ENCODE assay signal across 13 cellular contexts in the genomic region with DNA sequence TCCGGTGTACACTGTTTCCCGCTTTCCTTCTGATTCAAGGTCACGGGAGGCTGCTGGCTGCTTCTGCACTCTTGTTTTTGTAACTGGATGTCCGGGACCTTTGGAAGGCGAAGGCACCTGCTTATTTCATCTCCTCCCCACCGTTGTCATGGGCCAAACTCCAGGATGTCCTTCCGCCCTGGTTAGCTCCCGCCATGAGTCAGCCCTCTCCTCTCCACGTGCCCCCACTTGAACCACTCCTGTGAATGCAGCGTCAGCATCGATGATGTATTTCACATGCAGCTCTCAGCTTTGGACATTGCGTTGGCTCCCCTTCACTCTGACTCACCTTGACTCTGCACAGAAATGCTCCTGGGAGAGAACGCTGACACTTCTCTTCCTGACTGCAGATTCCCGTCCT. TPM values are rescaled to one million over a fixed set of nuclear protein-coding genes. Genes with fewer than 3 reads are reported as not detected.
DNase-seq lines count a peak whose midpoint lies in the region; ATAC-seq and TF ChIP-seq lines count a peak whose summit lies in the region.
"Had no signal": no experiment of that assay in that cellular context is flagged by ENCODE, and none has a peak within 500 bp of the region (broad histone marks: within the 10 kb centered on the region; RNA-seq: fewer than 3 reads in every experiment).

No MANE protein-coding gene starts in this region.

- TF ChIP-seq CTCF in epithelial cell of esophagus (IDR thresholded peaks at IDR 0.05; ENCODE audit: insufficient read depth, low read depth, low read length, missing control alignments) (no peak), GM13977 (IDR thresholded peaks at IDR 0.05; ENCODE audit: extremely low read depth, insufficient read depth, missing control alignments) (no peak)

- in situ Hi-C loops in GM13977 (cut with MboI; ENCODE audit: low pct_unique_long_range_greater_than_20kb, low sequenced_read_pairs, unreplicated experiment): no loop called here

- ATAC-seq in HG03378 (IDR thresholded peaks at IDR 0.05; ENCODE audit: unreplicated experiment): no peak
- ATAC-seq: activated CD4-positive, alpha-beta T cell treated with anti-CD3 and anti-CD28 coated beads for 36 hours had no signal

- peak; percentile 49 for DNase-seq in HS-5 (ENCODE audit: low read depth)
- peak; percentile 98 for DNase-seq in epithelial cell of esophagus (ENCODE audit: low read depth)
- DNase-seq in skeletal muscle cell (ENCODE audit: low read depth): peak; percentile 31
- DNase-seq in GM13977 (ENCODE audit: low spot score): no peak
- no peak for DNase-seq in cortex of kidney (lab: John Stamatoyannopoulos, UW)
- DNase-seq: activated CD4-positive, alpha-beta T cell treated with anti-CD3 and anti-CD28 coated beads for 36 hours; activated naive CD4-positive, alpha-beta T cell; NCI-H1048; SJCRH30; stimulated activated CD4-positive, alpha-beta T cell treated with anti-CD3 and anti-CD28 coated beads, Interleukin-2, amount 100 ng/mL, for 24 hours had no signal

- no peak overlapping the region for H3K4me3 ChIP-seq in epithelial cell of esophagus (ENCODE audit: low read length)
- no peak overlapping the region for H3K4me3 ChIP-seq in skeletal muscle cell (ENCODE audit: low read depth, low read length)
- H3K4me3 ChIP-seq: SJCRH30 had no signal

TF ChIP-seq in PFSK-1, 5 proteins besides CTCF, POLR2A, EP300 and RAD21:
- TF ChIP-seq TAF1 (IDR thresholded peaks at IDR 0.05; ENCODE audit: borderline replicate concordance, insufficient read depth, low read length): no peak
- TF ChIP-seq POLR2AphosphoS5 (IDR thresholded peaks at IDR 0.05; ENCODE audit: low read depth, low read length): no peak
- TF ChIP-seq FOXP2 (optimal IDR thresholded peaks at IDR 0.05; ENCODE audit: borderline replicate concordance, extremely low read depth, extremely low read length, insufficient read depth): no peak
- TF ChIP-seq, protein P1, sequence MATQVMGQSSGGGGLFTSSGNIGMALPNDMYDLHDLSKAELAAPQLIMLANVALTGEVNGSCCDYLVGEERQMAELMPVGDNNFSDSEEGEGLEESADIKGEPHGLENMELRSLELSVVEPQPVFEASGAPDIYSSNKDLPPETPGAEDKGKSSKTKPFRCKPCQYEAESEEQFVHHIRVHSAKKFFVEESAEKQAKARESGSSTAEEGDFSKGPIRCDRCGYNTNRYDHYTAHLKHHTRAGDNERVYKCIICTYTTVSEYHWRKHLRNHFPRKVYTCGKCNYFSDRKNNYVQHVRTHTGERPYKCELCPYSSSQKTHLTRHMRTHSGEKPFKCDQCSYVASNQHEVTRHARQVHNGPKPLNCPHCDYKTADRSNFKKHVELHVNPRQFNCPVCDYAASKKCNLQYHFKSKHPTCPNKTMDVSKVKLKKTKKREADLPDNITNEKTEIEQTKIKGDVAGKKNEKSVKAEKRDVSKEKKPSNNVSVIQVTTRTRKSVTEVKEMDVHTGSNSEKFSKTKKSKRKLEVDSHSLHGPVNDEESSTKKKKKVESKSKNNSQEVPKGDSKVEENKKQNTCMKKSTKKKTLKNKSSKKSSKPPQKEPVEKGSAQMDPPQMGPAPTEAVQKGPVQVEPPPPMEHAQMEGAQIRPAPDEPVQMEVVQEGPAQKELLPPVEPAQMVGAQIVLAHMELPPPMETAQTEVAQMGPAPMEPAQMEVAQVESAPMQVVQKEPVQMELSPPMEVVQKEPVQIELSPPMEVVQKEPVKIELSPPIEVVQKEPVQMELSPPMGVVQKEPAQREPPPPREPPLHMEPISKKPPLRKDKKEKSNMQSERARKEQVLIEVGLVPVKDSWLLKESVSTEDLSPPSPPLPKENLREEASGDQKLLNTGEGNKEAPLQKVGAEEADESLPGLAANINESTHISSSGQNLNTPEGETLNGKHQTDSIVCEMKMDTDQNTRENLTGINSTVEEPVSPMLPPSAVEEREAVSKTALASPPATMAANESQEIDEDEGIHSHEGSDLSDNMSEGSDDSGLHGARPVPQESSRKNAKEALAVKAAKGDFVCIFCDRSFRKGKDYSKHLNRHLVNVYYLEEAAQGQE (IDR thresholded peaks at IDR 0.05; ENCODE audit: insufficient read depth in 1 of 2, low read depth in 2 of 2, low read length in 2 of 2): 0 out of 4 replicates have a peak, but pooled peaks of 1 of the 2 experiments have one; percentile 29
- peak; percentile 10; the same call in 1 of the 2 replicates for TF ChIP-seq SIN3A (IDR thresholded peaks at IDR 0.05; ENCODE audit: borderline replicate concordance, insufficient read depth, low read length)

RNA-seq across cellular contexts. Expression of gene GALP, which starts 5.5 kb away (rescaled TPM):
- polyA plus RNA-seq in PFSK-1 (2012; ENCODE audit: insufficient read length, low read depth): not detected
- polyA plus RNA-seq: neural cell had no signal

RNA-seq across cellular contexts. Expression of gene ZSCAN5B, which starts 27.3 kb away (rescaled TPM):
- not detected for polyA plus RNA-seq in PFSK-1 (2012; ENCODE audit: insufficient read length, low read depth)

RNA-seq across cellular contexts. Expression of gene ZNF444, which starts 29.2 kb away (rescaled TPM):
- polyA plus RNA-seq in PFSK-1 (2012; ENCODE audit: insufficient read length, low read depth): 67.4 TPM

RNA-seq across cellular contexts. Expression of gene ZSCAN5C, which starts 31.8 kb away (rescaled TPM):
- polyA plus RNA-seq in PFSK-1 (2012; ENCODE audit: insufficient read length, low read depth): not detected
- polyA plus RNA-seq: neural cell had no signal

RNA-seq across cellular contexts. Expression of gene ZNF787, which starts 49.2 kb away (rescaled TPM):
- 150 TPM for polyA plus RNA-seq in PFSK-1 (2012; ENCODE audit: insufficient read length, low read depth)

Comparison
In these comparisons a context has a peak if more than half of its experiments do, and no peak if none do; other contexts are left out.
1. DNase-seq: peak in HS-5 (single experiment), epithelial cell of esophagus (single experiment) and skeletal muscle cell (single experiment); none in GM13977 (single experiment) and cortex of kidney (single experiment).